19 cellular contexts compared by ENCODE assay signal in the genomic region with DNA sequence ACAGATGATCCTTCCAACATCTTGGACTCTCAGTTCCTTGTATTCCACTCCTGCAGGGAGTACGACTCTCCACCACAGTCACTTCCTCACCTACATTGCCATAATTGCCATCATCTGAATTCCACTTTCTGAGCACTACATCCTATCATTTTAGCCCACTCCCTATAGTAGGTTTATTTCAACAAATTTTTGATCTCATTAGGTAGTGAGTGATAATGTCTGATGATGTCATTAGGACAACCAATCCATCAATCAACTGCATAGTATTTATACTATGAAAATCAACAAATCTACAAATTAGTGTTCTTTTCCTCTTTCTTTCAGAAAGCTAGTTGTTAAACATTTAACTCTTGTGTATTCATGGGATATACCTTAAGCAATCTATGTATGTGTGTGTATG.
"Had no signal": no experiment of that assay in that cellular context is flagged by ENCODE, and none has a peak within 500 bp of the region (broad histone marks: within the 10 kb centered on the region; RNA-seq: fewer than 3 reads in every experiment).

No MANE protein-coding gene starts in this region.

- H3K36me3 Mint-ChIP-seq: activated CD4-positive, alpha-beta memory T cell treated with anti-CD3 and anti-CD28 coated beads for 36 hours; activated naive CD4-positive, alpha-beta T cell treated with anti-CD3 and anti-CD28 coated beads, Interleukin-2, amount 10 ng/mL, durations not matched to agents 7 days and 5 days; mesothelial cell of epicardium; type B pancreatic cell had no signal

- H3K27ac Mint-ChIP-seq: activated CD4-positive, alpha-beta memory T cell treated with anti-CD3 and anti-CD28 coated beads for 36 hours; activated CD8-positive, alpha-beta memory T cell treated with anti-CD3 and anti-CD28 coated beads, Interleukin-2, amount 10 ng/mL, durations not matched to agents 7 days and 5 days; activated naive CD4-positive, alpha-beta T cell treated with anti-CD3 and anti-CD28 coated beads, Interleukin-2, amount 10 ng/mL, durations not matched to agents 7 days and 5 days; activated T-helper 2 cell treated with anti-CD3 and anti-CD28 coated beads, Interferon-gamma antibody, Interleukin-2, Interleukin-4, amounts not matched to agents 10 μg/mL and 5 μg/mL and 100 μg/mL, durations not matched to agents 14 hours and 24 hours and 36 hours; mesothelial cell of epicardium; nephron progenitor cell; stimulated activated naive CD8-positive, alpha-beta T cell treated with anti-CD3 and anti-CD28 coated beads, Interleukin-15, Interleukin-2, amounts not matched to agents 100 ng/mL and 50 ng/mL, for 24 hours; type B pancreatic cell had no signal

- DNase-seq: activated CD4-positive, alpha-beta memory T cell treated with anti-CD3 and anti-CD28 coated beads for 36 hours; activated CD4-positive, alpha-beta T cell treated with anti-CD3 and anti-CD28 coated beads for 1 hour; activated T-cell treated with anti-CD3 and anti-CD28 coated beads, Interleukin-2, amount 50 U/mL, for 1 hour; heart right ventricle; left colon; lower lobe of right lung; nephron progenitor cell; right cardiac atrium; T-helper 9 cell had no signal

- H3K27me3 ChIP-seq: gastroesophageal sphincter, heart right ventricle had no signal

- H3K27ac ChIP-seq: gastroesophageal sphincter, heart right ventricle, lower lobe of right lung, prostate gland, VCaP had no signal

- H3K4me1 Mint-ChIP-seq: mesothelial cell of epicardium, nephron progenitor cell had no signal

- H3K9me3 ChIP-seq: gastroesophageal sphincter, lower lobe of right lung, prostate gland had no signal

- H3K4me1 ChIP-seq: lower lobe of right lung, prostate gland had no signal

- H3K27me3 Mint-ChIP-seq: activated CD4-positive, alpha-beta memory T cell treated with anti-CD3 and anti-CD28 coated beads for 36 hours; stimulated activated naive CD8-positive, alpha-beta T cell treated with anti-CD3 and anti-CD28 coated beads, Interleukin-15, Interleukin-2, amounts not matched to agents 100 ng/mL and 50 ng/mL, for 24 hours; type B pancreatic cell had no signal

- H3K4me2 ChIP-seq: smooth muscle cell had no signal

- H3K9me3 Mint-ChIP-seq: activated CD4-positive, alpha-beta memory T cell treated with anti-CD3 and anti-CD28 coated beads for 36 hours; activated naive CD4-positive, alpha-beta T cell treated with anti-CD3 and anti-CD28 coated beads, Interleukin-2, amount 10 ng/mL, durations not matched to agents 7 days and 5 days; activated T-helper 2 cell treated with anti-CD3 and anti-CD28 coated beads, Interferon-gamma antibody, Interleukin-2, Interleukin-4, amounts not matched to agents 10 μg/mL and 5 μg/mL and 100 μg/mL, durations not matched to agents 14 hours and 24 hours and 36 hours; mesothelial cell of epicardium; stimulated activated naive CD8-positive, alpha-beta T cell treated with anti-CD3 and anti-CD28 coated beads, Interleukin-15, Interleukin-2, amounts not matched to agents 100 ng/mL and 50 ng/mL, for 24 hours; type B pancreatic cell had no signal

- H3K36me3 ChIP-seq: gastroesophageal sphincter, heart right ventricle, lower lobe of right lung, prostate gland had no signal

- H3K4me3 Mint-ChIP-seq: activated CD4-positive, alpha-beta memory T cell treated with anti-CD3 and anti-CD28 coated beads for 36 hours; activated CD8-positive, alpha-beta memory T cell treated with anti-CD3 and anti-CD28 coated beads, Interleukin-2, amount 10 ng/mL, durations not matched to agents 7 days and 5 days; activated naive CD4-positive, alpha-beta T cell treated with anti-CD3 and anti-CD28 coated beads, Interleukin-2, amount 10 ng/mL, durations not matched to agents 7 days and 5 days; mesothelial cell of epicardium; nephron progenitor cell; stimulated activated naive CD8-positive, alpha-beta T cell treated with anti-CD3 and anti-CD28 coated beads, Interleukin-15, Interleukin-2, amounts not matched to agents 100 ng/mL and 50 ng/mL, for 24 hours; type B pancreatic cell had no signal

- H3K4me3 ChIP-seq: gastroesophageal sphincter, heart right ventricle, lower lobe of right lung, prostate gland, smooth muscle cell had no signal
